Comparison of ENCODE assay signal across 8 cellular contexts in the genomic region with DNA sequence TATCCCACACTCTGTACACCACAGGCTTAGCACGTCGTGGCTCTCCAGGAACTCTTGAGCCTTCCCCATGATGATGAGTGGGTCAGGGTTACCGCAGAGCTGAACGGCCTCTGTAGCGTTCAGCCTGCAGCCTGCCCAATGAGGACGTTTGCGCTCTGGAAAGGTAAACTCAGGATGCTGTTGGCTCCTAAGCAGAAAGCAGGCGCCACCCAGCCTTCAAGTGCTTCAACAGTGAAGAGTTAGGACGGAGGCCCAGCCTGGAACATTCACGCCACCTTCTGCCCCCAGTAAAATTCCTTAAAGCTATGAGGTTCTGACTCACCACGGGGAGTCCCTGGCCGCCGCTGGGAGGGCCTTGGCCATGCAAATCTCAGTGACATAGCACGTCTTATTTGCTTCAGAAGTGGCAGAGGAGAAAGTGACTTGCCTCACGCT.
DNase-seq lines count a peak whose midpoint lies in the region; ATAC-seq and TF ChIP-seq lines count a peak whose summit lies in the region.

No MANE protein-coding gene starts in this region.

- H3K9me3 ChIP-seq in Caco-2 (no peaks in the 10 kb centered on the region), mesenchymal stem cell (ENCODE audit: control insufficient read depth, low read length) (no peaks in the 10 kb centered on the region)

- H3K79me1 ChIP-seq in mesenchymal stem cell (replicated peaks; ENCODE audit: low read length, poor library complexity, severe bottlenecking), result peaks cover 9% of the 10 kb centered on the region

- H2AFZ ChIP-seq in mesenchymal stem cell (ENCODE audit: low read depth, low read length), result peak overlapping the region; percentile 18

- H3K18ac ChIP-seq in mesenchymal stem cell (ENCODE audit: low read depth in 1 of 2, low read length in 2 of 2), result peak overlapping the region; percentile 46 to 81

- no peak overlapping the region for H2BK5ac ChIP-seq in mesenchymal stem cell (ENCODE audit: low read depth, low read length, poor library complexity, severe bottlenecking)

- peak overlapping the region; percentile 60 for H3K9ac ChIP-seq in mesenchymal stem cell (ENCODE audit: low read length)

- no peak overlapping the region for H3K4me3 Mint-ChIP-seq in Caco-2 (ENCODE audit: unreplicated experiment)

- peak overlapping the region; percentile 60 to 80 for H3K4ac ChIP-seq in mesenchymal stem cell (ENCODE audit: low read depth in 1 of 2, low read length in 2 of 2)

- peak overlapping the region; percentile 57 for H4K91ac ChIP-seq in mesenchymal stem cell (ENCODE audit: low read length)

- ATAC-seq in HG02885 (IDR thresholded peaks at IDR 0.05; ENCODE audit: poor library complexity, unreplicated experiment), result peak; percentile 45
- no peak for ATAC-seq in HG02642 (IDR thresholded peaks at IDR 0.05; ENCODE audit: poor library complexity, unreplicated experiment)
- ATAC-seq in GM21528 (IDR thresholded peaks at IDR 0.05; ENCODE audit: low FRiP score, unreplicated experiment), result no peak

- no peaks in the 10 kb centered on the region for H3K9me3 Mint-ChIP-seq in Caco-2 (ENCODE audit: unreplicated experiment)

- H3K27ac Mint-ChIP-seq in Caco-2 (ENCODE audit: unreplicated experiment), result no peak overlapping the region

- H3K14ac ChIP-seq in mesenchymal stem cell (ENCODE audit: low read length in 2 of 2), result no peak overlapping the region

- H3K27me3 Mint-ChIP-seq in Caco-2 (ENCODE audit: insufficient read depth, unreplicated experiment), result no peaks in the 10 kb centered on the region

- H3K36me3 ChIP-seq in Caco-2 (ENCODE audit: control insufficient read depth, insufficient read depth, low read length) (peaks cover 3% of the 10 kb centered on the region), mesenchymal stem cell (ENCODE audit: control insufficient read depth in 1 of 2, insufficient read depth in 2 of 2, low read depth in 1 of 2, low read length in 2 of 2) (peaks cover under 1 to 6% of the 10 kb centered on the region in 2 experiments)

- no peak overlapping the region for H3K23ac ChIP-seq in mesenchymal stem cell (ENCODE audit: low read length in 2 of 2)

- H3K4me3 ChIP-seq in Caco-2 (ENCODE audit: low read depth, low read length), result no peak overlapping the region
- no peak overlapping the region for H3K4me3 ChIP-seq in mesenchymal stem cell (ENCODE audit: insufficient read depth in 1 of 2, low read depth in 1 of 2, low read length in 2 of 2)

- peak overlapping the region; percentile 74 for H2BK15ac ChIP-seq in mesenchymal stem cell (ENCODE audit: low read depth, poor library complexity, severe bottlenecking)

- H3K4me1 Mint-ChIP-seq in Caco-2 (ENCODE audit: low read depth, unreplicated experiment), result peaks cover 26% of the 10 kb centered on the region

- H3K27me3 ChIP-seq in Caco-2 (replicated peaks; ENCODE audit: control insufficient read depth, insufficient read depth, low read length) (no peaks in the 10 kb centered on the region), mesenchymal stem cell (ENCODE audit: control insufficient read depth in 1 of 2, insufficient read depth in 1 of 2, low read length in 2 of 2) (no peaks in the 10 kb centered on the region)

- peaks cover 79% of the 10 kb centered on the region for H3K36me3 Mint-ChIP-seq in Caco-2 (ENCODE audit: insufficient read depth, unreplicated experiment)

- H2BK12ac ChIP-seq in mesenchymal stem cell (ENCODE audit: low read length in 2 of 2), result peak overlapping the region; percentile 79 to 91

- peak overlapping the region; percentile 27 for H3K4me2 ChIP-seq in mesenchymal stem cell (ENCODE audit: low read length, poor library complexity, severe bottlenecking)

- POLR2A ChIA-PET in Caco-2 (lab: Charles Lee), result no interaction called here

- intact Hi-C loops in Caco-2 (cut with micrococcal nuclease; ENCODE audit: unreplicated experiment), result no loop called here

- 22% methylated on average over 15 of the region's 15 CpGs for WGBS in mesenchymal stem cell

- H3K27ac ChIP-seq in mesenchymal stem cell (ENCODE audit: low read length, poor library complexity, severe bottlenecking), result peak overlapping the region; percentile 39

- no peak for TF ChIP-seq CTCF in Caco-2 (IDR thresholded peaks at IDR 0.05; ENCODE audit: insufficient read depth in 1 of 2, low read depth in 1 of 2, low read length in 1 of 2, severe bottlenecking in 1 of 2, unreplicated experiment in 1 of 2)

- peak overlapping the region; percentile 97 for H4K8ac ChIP-seq in mesenchymal stem cell (ENCODE audit: low read length)

- CTCF ChIA-PET in Caco-2 (lab: Charles Lee), result no interaction called here

- no peak overlapping the region for H2BK120ac ChIP-seq in mesenchymal stem cell (ENCODE audit: low read depth, low read length)

- H3K4me1 ChIP-seq in Caco-2 (peaks cover 21% of the 10 kb centered on the region), mesenchymal stem cell (ENCODE audit: control insufficient read depth, insufficient read depth, low read depth, low read length) (peaks cover 23% of the 10 kb centered on the region)

- peak overlapping the region; percentile 23 for H2AK5ac ChIP-seq in mesenchymal stem cell (ENCODE audit: low read length, severe bottlenecking)

- DNase-seq in Caco-2 (peak; percentile 24 to 47), brain pericyte (ENCODE audit: low read depth, low spot score) (peak; percentile 37), mesenchymal stem cell (peak; percentile 98), hippocampal formation (lab: John Stamatoyannopoulos, UW) (no peak), DMS153 treated with DMSO at 0.1 percent for 48 hours (lab: John Stamatoyannopoulos, UW; ENCODE audit: unreplicated experiment) (no peak)

- no TSS peak for BruUV-seq in Caco-2 (replicated peaks; lab: Mats Ljungman, UMichigan)

Comparison
In these comparisons a context has a peak if more than half of its experiments do, and no peak if none do; other contexts are left out.
1. DNase-seq: peak in Caco-2 (2 of 2), brain pericyte (single experiment) and mesenchymal stem cell (single experiment); none in hippocampal formation (0 of 2) and DMS153 treated with DMSO at 0.1 percent for 48 hours (single experiment).